ENCODE assay signal across 9 cellular contexts in genomic region chr19:12834976-12835757, GRCh38. TPM values are rescaled to one million over a fixed set of nuclear protein-coding genes. Genes with fewer than 3 reads are reported as not detected.
DNase-seq lines count a peak whose midpoint lies in the region; ATAC-seq, FAIRE-seq and TF ChIP-seq lines count a peak whose summit lies in the region.
"Had no signal": no experiment of that assay in that cellular context is flagged by ENCODE, and none has a peak within 500 bp of the region (broad histone marks: within the 10 kb centered on the region; RNA-seq: fewer than 3 reads in every experiment).

No MANE protein-coding gene starts in this region.

- no peak for FAIRE-seq in GM12878 (lab: Jason Lieb, UNC)

- H3K4me3 ChIP-seq in GM12878 = no peak overlapping the region

- peak; percentile 26; the same call in 2 of the 3 replicates for ATAC-seq in GM12878
- no peak for ATAC-seq in HG02970 (IDR thresholded peaks at IDR 0.05; ENCODE audit: low FRiP score, unreplicated experiment)

- WGBS in GM12878 (ENCODE audit: insufficient coverage, insufficient replicate concordance, low lambda C conversion rate, missing lambda C conversion rate) = 16% methylated on average over 28 of the region's 39 CpGs

- H3K27ac ChIP-seq in GM12878 (ENCODE audit: control insufficient read depth, insufficient read depth) = no peak overlapping the region

- SMC1A ChIA-PET in GM12878 (lab: Charles Lee; ENCODE audit: uncharacterized antibody, unreplicated experiment) = interaction anchor here (0.5 kb wide), 1 partner anchor 1310 kb away, joined by 3 read pairs; no protein-coding TSS in a partner anchor

- TF ChIP-seq POLR2A in GM12878 (IDR thresholded peaks at IDR 0.05; ENCODE audit: low read depth, low read length) = no peak

- intact Hi-C loops in GM12878 (cut with micrococcal nuclease; ENCODE audit: unreplicated experiment) = no loop called here

- DNase-seq in activated CD4-positive, alpha-beta T cell treated with anti-CD3 and anti-CD28 coated beads, Interleukin-2, amount 10 ng/mL, durations not matched to agents 7 days and 5 days = peak; percentile 23
- DNase-seq in activated CD4-positive, alpha-beta T cell treated with anti-CD3 and anti-CD28 coated beads for 4 hours = no peak
- peak; percentile 77 for DNase-seq in NCI-H2227 (lab: John Stamatoyannopoulos, UW; ENCODE audit: unreplicated experiment)
- no peak for DNase-seq in GM12878 (ENCODE audit: low read depth, low spot score)
- DNase-seq in retina = peak; percentile 53
- no peak for DNase-seq in kidney tubule cell (ENCODE audit: low spot score)
- DNase-seq in pons (ENCODE audit: low spot score) = no peak

- peaks cover 10 to 43% of the 10 kb centered on the region in 2 experiments for H3K27me3 ChIP-seq in GM12878 (replicated peaks in 1 of 2; ENCODE audit: control insufficient read depth in 2 of 2, insufficient read depth in 2 of 2, low read length in 1 of 2)

- H3K4me3 Mint-ChIP-seq in activated CD4-positive, alpha-beta T cell treated with anti-CD3 and anti-CD28 coated beads, Interleukin-2, amount 10 ng/mL, durations not matched to agents 7 days and 5 days = no peak overlapping the region

- POLR2A ChIA-PET in activated CD4-positive, alpha-beta T cell treated with anti-CD3 and anti-CD28 coated beads, Interleukin-2, amount 10 ng/mL, durations not matched to agents 7 days and 5 days (lab: Charles Lee) = no interaction called here
- POLR2A ChIA-PET in GM12878 (lab: Charles Lee) = interaction anchor here (0.6 kb wide), 1 partner anchor 342 kb away, joined by 3 read pairs; no protein-coding TSS in a partner anchor

- H3K4me2 ChIP-seq in GM12878 (ENCODE audit: control insufficient read depth, insufficient read depth) = 0 out of 2 replicates have a peak overlapping the region, but pooled peaks have one; percentile 17

- no peaks in the 10 kb centered on the region; the same call in none of the 3 replicates for H3K9me3 ChIP-seq in GM12878 (replicated peaks; ENCODE audit: control insufficient read depth, insufficient read depth, low read length)

- peaks cover 4% of the 10 kb centered on the region; the same call in 1 of the 2 replicates for H3K4me1 ChIP-seq in GM12878 (ENCODE audit: control insufficient read depth, insufficient read depth, low read length)

- no peaks in the 10 kb centered on the region for H3K9me3 Mint-ChIP-seq in activated CD4-positive, alpha-beta T cell treated with anti-CD3 and anti-CD28 coated beads, Interleukin-2, amount 10 ng/mL, durations not matched to agents 7 days and 5 days

- RAD21 ChIA-PET in GM12878 (lab: Charles Lee; ENCODE audit: unreplicated experiment) = interaction anchor here (0.7 kb wide), 1 partner anchor 12 kb away, joined by 4 read pairs; no protein-coding TSS in a partner anchor

- CTCF ChIA-PET in activated CD4-positive, alpha-beta T cell treated with anti-CD3 and anti-CD28 coated beads, Interleukin-2, amount 10 ng/mL, durations not matched to agents 7 days and 5 days (lab: Charles Lee) = interaction anchor here (0.6 to 1.2 kb wide), 3 partner anchors 9 to 20 kb away, joined by 3 read pairs; no protein-coding TSS in a partner anchor
- CTCF ChIA-PET in GM12878 (lab: Yijun Ruan, JAX) = interaction anchor here (1.1 to 2.1 kb wide), 5 partner anchors 12 to 130 kb away, joined by 3 to 4 read pairs (median 4); no protein-coding TSS in a partner anchor

- no peak overlapping the region for H3K27ac Mint-ChIP-seq in activated CD4-positive, alpha-beta T cell treated with anti-CD3 and anti-CD28 coated beads, Interleukin-2, amount 10 ng/mL, durations not matched to agents 7 days and 5 days

- H3K4me1 Mint-ChIP-seq in activated CD4-positive, alpha-beta T cell treated with anti-CD3 and anti-CD28 coated beads, Interleukin-2, amount 10 ng/mL, durations not matched to agents 7 days and 5 days = peaks cover 27% of the 10 kb centered on the region

- no TSS peak for BruUV-seq in GM12878 (replicated peaks; lab: Mats Ljungman, UMichigan)

- no peaks in the 10 kb centered on the region for H3K79me2 ChIP-seq in GM12878 (ENCODE audit: control insufficient read depth, insufficient read depth, low read length)

- in situ Hi-C loops in GM12878 (cut with MboI) = no loop called here

- no peak overlapping the region for H2AFZ ChIP-seq in GM12878 (ENCODE audit: control insufficient read depth, low read depth, low read length)

- no peak for TF ChIP-seq CTCF in GM12878 (IDR thresholded peaks at IDR 0.05 in 2 of 3, conservative IDR thresholded peaks at IDR 0.05 in 1 of 3; ENCODE audit: control insufficient read depth in 2 of 3, extremely low read depth in 1 of 3, insufficient read depth in 1 of 3, low read depth in 3 of 3, low read length in 3 of 3)

- peaks cover 74% of the 10 kb centered on the region for H3K27me3 Mint-ChIP-seq in activated CD4-positive, alpha-beta T cell treated with anti-CD3 and anti-CD28 coated beads, Interleukin-2, amount 10 ng/mL, durations not matched to agents 7 days and 5 days

- no peak overlapping the region for H3K9ac ChIP-seq in GM12878 (ENCODE audit: control insufficient read depth, insufficient read depth, low read length)

- no peaks in the 10 kb centered on the region for H3K36me3 Mint-ChIP-seq in activated CD4-positive, alpha-beta T cell treated with anti-CD3 and anti-CD28 coated beads, Interleukin-2, amount 10 ng/mL, durations not matched to agents 7 days and 5 days (ENCODE audit: low read depth)

- TF ChIP-seq EP300 in GM12878 (IDR thresholded peaks at IDR 0.05; ENCODE audit: borderline replicate concordance in 1 of 2, control insufficient read depth in 1 of 2, low read depth in 2 of 2, low read length in 2 of 2) = no peak

- no peaks in the 10 kb centered on the region for H3K36me3 ChIP-seq in GM12878 (ENCODE audit: control insufficient read depth in 2 of 2, insufficient read depth in 2 of 2, low read length in 1 of 2)

- no peak for TF ChIP-seq RAD21 in GM12878 (IDR thresholded peaks at IDR 0.05; ENCODE audit: insufficient read depth, low read depth, low read length)

- no peaks in the 10 kb centered on the region; the same call in 1 of the 2 replicates for H4K20me1 ChIP-seq in GM12878 (ENCODE audit: control insufficient read depth, insufficient read depth)

RNA-seq across cellular contexts. Expression of gene RTBDN, which starts 0.8 kb away (rescaled TPM):
- total RNA-seq in activated CD4-positive, alpha-beta T cell treated with anti-CD3 and anti-CD28 coated beads, Interleukin-2, amount 10 ng/mL, durations not matched to agents 7 days and 5 days = not detected
- total RNA-seq in GM12878 (2013; cell fraction: nucleolus; rRNA removed) = not detected in 2 replicates
- total RNA-seq in GM12878 (2014; rRNA removed) (0.45 and 0.87 TPM in 2 replicates), GM12878 (2014; rRNA removed; fragmentation: Illumina TruSeq; extraction: Trizol) (not detected in 2 replicates), GM12878 (2021) (not detected in 2 replicates)
- not detected for polyA plus RNA-seq in GM12878 (2011; ENCODE audit: low read depth)
- polyA plus RNA-seq in GM12878 (2011; rRNA removed) (not detected in 2 replicates), GM12878 (2014; fragmentation: Illumina TruSeq; extraction: Trizol) (not detected in 2 replicates), GM12878 (2014; fragmentation: Nextera tagmentation; extraction: Ambion mirVana) (not detected), GM12878 (2014; rRNA removed) (not detected in 2 replicates), GM12878 (2016; fragmentation: Nextera tagmentation; extraction: Ambion mirVana) (not detected)
- polyA plus RNA-seq in GM12878 (2011; cell fraction: cytosol; rRNA removed) = not detected in 2 replicates
- polyA plus RNA-seq in GM12878 (2011; cell fraction: nucleus; rRNA removed) = not detected in 2 replicates
- not detected in 2 replicates for polyA plus RNA-seq in GM12878 (2012)
- not detected in 2 replicates for polyA minus RNA-seq in GM12878 (2011; rRNA and poly(A)+ RNA removed)
- polyA minus RNA-seq in GM12878 (2011; cell fraction: cytosol; rRNA and poly(A)+ RNA removed) = not detected in 2 replicates
- polyA minus RNA-seq in GM12878 (2011; cell fraction: nucleus; rRNA and poly(A)+ RNA removed) = not detected in 2 replicates
- total RNA-seq: glomerular endothelial cell had no signal

RNA-seq across cellular contexts. Expression of gene MAST1, which starts 3.1 kb away (rescaled TPM):
- under 1 TPM; 0.35 to 0.67 TPM for total RNA-seq in activated CD4-positive, alpha-beta T cell treated with anti-CD3 and anti-CD28 coated beads, Interleukin-2, amount 10 ng/mL, durations not matched to agents 7 days and 5 days
- 4.0 and 4.9 TPM in 2 replicates for total RNA-seq in GM12878 (2013; cell fraction: nucleolus; rRNA removed)
- total RNA-seq in GM12878 (2014; rRNA removed) (0.11 and 0.79 TPM in 2 replicates), GM12878 (2014; rRNA removed; fragmentation: Illumina TruSeq; extraction: Trizol) (0.18 and 0.23 TPM in 2 replicates), GM12878 (2021) (0.44 and 0.85 TPM in 2 replicates)
- 0.73 TPM for polyA plus RNA-seq in GM12878 (2011; ENCODE audit: low read depth)
- polyA plus RNA-seq in GM12878 (2011; rRNA removed) (0.10 and 0.57 TPM in 2 replicates), GM12878 (2014; fragmentation: Illumina TruSeq; extraction: Trizol) (0.38 TPM in 1 of 2 replicates, not detected in the other), GM12878 (2014; fragmentation: Nextera tagmentation; extraction: Ambion mirVana) (under 1 TPM in 1 of 2 experiments, not detected in 1; 0.08 TPM), GM12878 (2014; rRNA removed) (0.68 and 1.3 TPM in 2 replicates), GM12878 (2016; fragmentation: Nextera tagmentation; extraction: Ambion mirVana) (under 1 TPM; 0.33 to 0.54 TPM)
- polyA plus RNA-seq in GM12878 (2011; cell fraction: cytosol; rRNA removed) = 0.10 and 0.15 TPM in 2 replicates
- 0.54 and 1.0 TPM in 2 replicates for polyA plus RNA-seq in GM12878 (2011; cell fraction: nucleus; rRNA removed)
- polyA plus RNA-seq in GM12878 (2012) = 1.1 TPM in 2 replicates
- 0.41 TPM in 1 of 2 replicates, not detected in the other for polyA minus RNA-seq in GM12878 (2011; rRNA and poly(A)+ RNA removed)
- not detected in 2 replicates for polyA minus RNA-seq in GM12878 (2011; cell fraction: cytosol; rRNA and poly(A)+ RNA removed)
- 0.60 TPM in 1 of 2 replicates, not detected in the other for polyA minus RNA-seq in GM12878 (2011; cell fraction: nucleus; rRNA and poly(A)+ RNA removed)

RNA-seq across cellular contexts. Expression of gene RNASEH2A, which starts 28.8 kb away (rescaled TPM):
- total RNA-seq in activated CD4-positive, alpha-beta T cell treated with anti-CD3 and anti-CD28 coated beads, Interleukin-2, amount 10 ng/mL, durations not matched to agents 7 days and 5 days = 10 to 100 TPM; 34.9 to 39.3 TPM
- 11.0 and 13.0 TPM in 2 replicates for total RNA-seq in GM12878 (2013; cell fraction: nucleolus; rRNA removed)
- total RNA-seq in GM12878 (2014; rRNA removed) = 41.7 and 46.9 TPM in 2 replicates
- 35.2 and 39.6 TPM in 2 replicates for total RNA-seq in GM12878 (2014; rRNA removed; fragmentation: Illumina TruSeq; extraction: Trizol)
- total RNA-seq in GM12878 (2021) = 41.2 and 43.8 TPM in 2 replicates
- polyA plus RNA-seq in GM12878 (2011; ENCODE audit: low read depth) = 10.0 TPM
- 20.3 and 35.4 TPM in 2 replicates for polyA plus RNA-seq in GM12878 (2011; rRNA removed)
- polyA plus RNA-seq in GM12878 (2011; cell fraction: cytosol; rRNA removed) = 72.8 and 73.4 TPM in 2 replicates
- 36.7 and 45.4 TPM in 2 replicates for polyA plus RNA-seq in GM12878 (2011; cell fraction: nucleus; rRNA removed)
- 24.3 and 28.4 TPM in 2 replicates for polyA plus RNA-seq in GM12878 (2012)
- 10.4 and 30.7 TPM in 2 replicates for polyA plus RNA-seq in GM12878 (2014; fragmentation: Illumina TruSeq; extraction: Trizol)
- polyA plus RNA-seq in GM12878 (2014; fragmentation: Nextera tagmentation; extraction: Ambion mirVana) = 10 to 100 TPM; 17.4 to 19.1 TPM
- polyA plus RNA-seq in GM12878 (2014; rRNA removed) = 54.4 and 65.3 TPM in 2 replicates
- polyA plus RNA-seq in GM12878 (2016; fragmentation: Nextera tagmentation; extraction: Ambion mirVana) = 100 to 1,000 TPM in 1 of 2 experiments, 10 to 100 TPM in 1; 95.0 to 103 TPM
- 43.2 and 60.1 TPM in 2 replicates for polyA minus RNA-seq in GM12878 (2011; rRNA and poly(A)+ RNA removed)
- polyA minus RNA-seq in GM12878 (2011; cell fraction: cytosol; rRNA and poly(A)+ RNA removed) = 21.4 and 24.6 TPM in 2 replicates
- polyA minus RNA-seq in GM12878 (2011; cell fraction: nucleus; rRNA and poly(A)+ RNA removed) = 9.1 and 17.9 TPM in 2 replicates

RNA-seq across cellular contexts. Expression of gene THSD8, which starts 33.3 kb away (rescaled TPM):
- total RNA-seq in activated CD4-positive, alpha-beta T cell treated with anti-CD3 and anti-CD28 coated beads, Interleukin-2, amount 10 ng/mL, durations not matched to agents 7 days and 5 days = 10 to 100 TPM; 27.0 to 31.1 TPM
- not detected in 2 replicates for total RNA-seq in GM12878 (2013; cell fraction: nucleolus; rRNA removed)
- not detected in 2 replicates for total RNA-seq in GM12878 (2014; rRNA removed)
- 0.69 TPM in 1 of 2 replicates, not detected in the other for total RNA-seq in GM12878 (2014; rRNA removed; fragmentation: Illumina TruSeq; extraction: Trizol)
- total RNA-seq in GM12878 (2021) = 25.1 and 30.0 TPM in 2 replicates
- 3.9 TPM for polyA plus RNA-seq in GM12878 (2011; ENCODE audit: low read depth)
- polyA plus RNA-seq in GM12878 (2011; rRNA removed) = 5.6 and 8.8 TPM in 2 replicates
- 0.33 and 0.57 TPM in 2 replicates for polyA plus RNA-seq in GM12878 (2011; cell fraction: cytosol; rRNA removed)
- polyA plus RNA-seq in GM12878 (2011; cell fraction: nucleus; rRNA removed) = 0.19 TPM in 1 of 2 replicates, not detected in the other
- 7.8 and 13.1 TPM in 2 replicates for polyA plus RNA-seq in GM12878 (2012)
- polyA plus RNA-seq in GM12878 (2014; fragmentation: Illumina TruSeq; extraction: Trizol) = 10.9 and 12.5 TPM in 2 replicates
- polyA plus RNA-seq in GM12878 (2014; fragmentation: Nextera tagmentation; extraction: Ambion mirVana) = 10 to 100 TPM; 10.5 to 30.6 TPM
- polyA plus RNA-seq in GM12878 (2014; rRNA removed) = 0.11 and 0.24 TPM in 2 replicates
- polyA plus RNA-seq in GM12878 (2016; fragmentation: Nextera tagmentation; extraction: Ambion mirVana) = 10 to 100 TPM; 30.6 to 32.3 TPM
- polyA minus RNA-seq in GM12878 (2011; rRNA and poly(A)+ RNA removed) = 1.5 TPM in 1 of 2 replicates, not detected in the other
- not detected in 2 replicates for polyA minus RNA-seq in GM12878 (2011; cell fraction: cytosol; rRNA and poly(A)+ RNA removed)
- not detected in 2 replicates for polyA minus RNA-seq in GM12878 (2011; cell fraction: nucleus; rRNA and poly(A)+ RNA removed)
- total RNA-seq: glomerular endothelial cell had no signal

RNA-seq across cellular contexts. Expression of gene PRDX2, which starts 33.6 kb away (rescaled TPM):
- total RNA-seq in activated CD4-positive, alpha-beta T cell treated with anti-CD3 and anti-CD28 coated beads, Interleukin-2, amount 10 ng/mL, durations not matched to agents 7 days and 5 days = 100 to 1,000 TPM; 274 to 288 TPM
- total RNA-seq in GM12878 (2013; cell fraction: nucleolus; rRNA removed) = 52.5 and 53.2 TPM in 2 replicates
- total RNA-seq in GM12878 (2014; rRNA removed) = 367 and 392 TPM in 2 replicates
- total RNA-seq in GM12878 (2014; rRNA removed; fragmentation: Illumina TruSeq; extraction: Trizol) = 230 and 258 TPM in 2 replicates
- total RNA-seq in GM12878 (2021) = 274 and 279 TPM in 2 replicates
- polyA plus RNA-seq in GM12878 (2011; ENCODE audit: low read depth) = 150 TPM
- 45.7 and 93.0 TPM in 2 replicates for polyA plus RNA-seq in GM12878 (2011; rRNA removed)
- 234 and 251 TPM in 2 replicates for polyA plus RNA-seq in GM12878 (2011; cell fraction: cytosol; rRNA removed)
- polyA plus RNA-seq in GM12878 (2011; cell fraction: nucleus; rRNA removed) = 136 and 184 TPM in 2 replicates
- 214 and 229 TPM in 2 replicates for polyA plus RNA-seq in GM12878 (2012)
- 110 and 338 TPM in 2 replicates for polyA plus RNA-seq in GM12878 (2014; fragmentation: Illumina TruSeq; extraction: Trizol)
- 100 to 1,000 TPM; 670 to 812 TPM for polyA plus RNA-seq in GM12878 (2014; fragmentation: Nextera tagmentation; extraction: Ambion mirVana)
- polyA plus RNA-seq in GM12878 (2014; rRNA removed) = 327 and 338 TPM in 2 replicates
- 100 to 1,000 TPM; 349 to 384 TPM for polyA plus RNA-seq in GM12878 (2016; fragmentation: Nextera tagmentation; extraction: Ambion mirVana)
- polyA minus RNA-seq in GM12878 (2011; rRNA and poly(A)+ RNA removed) = 69.4 and 109 TPM in 2 replicates
- 53.4 and 56.9 TPM in 2 replicates for polyA minus RNA-seq in GM12878 (2011; cell fraction: cytosol; rRNA and poly(A)+ RNA removed)
- 26.4 and 43.7 TPM in 2 replicates for polyA minus RNA-seq in GM12878 (2011; cell fraction: nucleus; rRNA and poly(A)+ RNA removed)

Comparison
In these comparisons a context has a peak if more than half of its experiments do, and no peak if none do; other contexts are left out.
1. DNase-seq: peak in activated CD4-positive, alpha-beta T cell treated with anti-CD3 and anti-CD28 coated beads, Interleukin-2, amount 10 ng/mL, durations not matched to agents 7 days and 5 days (single experiment), NCI-H2227 (single experiment) and retina (single experiment); none in activated CD4-positive, alpha-beta T cell treated with anti-CD3 and anti-CD28 coated beads for 4 hours (0 of 2), GM12878 (single experiment), kidney tubule cell (single experiment) and pons (single experiment).